Comparison of ENCODE assay signal across 16 cellular contexts in genomic region chr13:43110036-43110435, GRCh38.
A peak's percentile ranks its signal among the peaks of the same experiment; 100 is the strongest.
DNase-seq lines count a peak whose midpoint lies in the region; ATAC-seq and TF ChIP-seq lines count a peak whose summit lies in the region.
"Had no signal": no experiment of that assay in that cellular context is flagged by ENCODE, and none has a peak within 500 bp of the region (broad histone marks: within the 10 kb centered on the region; RNA-seq: fewer than 3 reads in every experiment).

No MANE protein-coding gene starts in this region.

- intact Hi-C loops in heart right ventricle (cut with DNase I) (no loop called here), left ventricle myocardium inferior (cut with micrococcal nuclease) (no loop called here)

- H3K36me3 ChIP-seq in heart right ventricle, result peaks cover 0 to 17% (median 0%) of the 10 kb centered on the region in 9 donors
- peaks cover 3% of the 10 kb centered on the region for H3K36me3 ChIP-seq in left ventricle myocardium inferior
- H3K36me3 ChIP-seq: BE2C had no signal

- ATAC-seq in heart right ventricle (peak in 5 of 8 donors; percentile 35 to 75 (median 49)), HG03108 (IDR thresholded peaks at IDR 0.05; ENCODE audit: unreplicated experiment) (no peak)

- 45 to 66% methylated on average over 5 of the region's 5 CpGs for WGBS in heart right ventricle, 2 donors

- H3K27ac ChIP-seq in heart right ventricle, result no peak overlapping the region
- no peak overlapping the region for H3K27ac ChIP-seq in left ventricle myocardium inferior (replicated peaks)

- DNase-seq in heart right ventricle (no peak), left ventricle myocardium inferior (no peak), NCI-H446 treated with DMSO at 0.1 percent for 48 hours (lab: John Stamatoyannopoulos, UW) (peak; percentile 79), medulla oblongata (ENCODE audit: extremely low spot score) (peak; percentile 19), AG20443 (ENCODE audit: low spot score) (no peak), NCI-H2196 treated with DMSO at 0.1 percent for 48 hours (lab: John Stamatoyannopoulos, UW; ENCODE audit: unreplicated experiment) (no peak)
- DNase-seq: BE2C; CD4-positive, alpha-beta T cell; GF-D8; GOT3; KG1; NCI-H1436 treated with DMSO at 0.1 percent for 48 hours; NCI-H2081; NCI-H2227 treated with DMSO at 0.1 percent for 48 hours; NCI-H526 had no signal

- H3K27me3 ChIP-seq in heart right ventricle (no peaks in the 10 kb centered on the region), left ventricle myocardium inferior (ENCODE audit: low read depth) (no peaks in the 10 kb centered on the region)
- H3K27me3 ChIP-seq: BE2C had no signal

- no peak overlapping the region for H3K4me3 ChIP-seq in heart right ventricle
- no peak overlapping the region for H3K4me3 ChIP-seq in left ventricle myocardium inferior

- H3K9me3 ChIP-seq in heart right ventricle (no peaks in the 10 kb centered on the region), left ventricle myocardium inferior (replicated peaks) (no peaks in the 10 kb centered on the region)
- H3K9me3 ChIP-seq: BE2C had no signal

- TF ChIP-seq CTCF in heart right ventricle (IDR thresholded peaks at IDR 0.05), result no peak
- TF ChIP-seq CTCF in left ventricle myocardium inferior (IDR thresholded peaks at IDR 0.05; ENCODE audit: borderline replicate concordance), result no peak

- H3K4me1 ChIP-seq in heart right ventricle (peaks cover 0 to 41% (median 6%) of the 10 kb centered on the region in 9 donors), left ventricle myocardium inferior (peaks cover 21% of the 10 kb centered on the region)

Comparison
In these comparisons a context has a peak if more than half of its experiments do, and no peak if none do; other contexts are left out.
1. DNase-seq: peak in NCI-H446 treated with DMSO at 0.1 percent for 48 hours (single experiment) and medulla oblongata (single experiment); none in heart right ventricle (0 of 2), left ventricle myocardium inferior (single experiment), AG20443 (single experiment) and NCI-H2196 treated with DMSO at 0.1 percent for 48 hours (single experiment).